ENCODE assay signal across 21 cellular contexts in genomic region chr2:186995092-186995491, GRCh38.
A peak's percentile ranks its signal among the peaks of the same experiment; 100 is the strongest.
DNase-seq lines count a peak whose midpoint lies in the region; ATAC-seq, FAIRE-seq and TF ChIP-seq lines count a peak whose summit lies in the region.
"Had no signal": no experiment of that assay in that cellular context is flagged by ENCODE, and none has a peak within 500 bp of the region (broad histone marks: within the 10 kb centered on the region; RNA-seq: fewer than 3 reads in every experiment).

No MANE protein-coding gene starts in this region.

- H3K27me3 ChIP-seq in left ventricle myocardium inferior (ENCODE audit: low read depth) (no peaks in the 10 kb centered on the region), astrocyte (ENCODE audit: insufficient read depth, low read length) (no peaks in the 10 kb centered on the region), fibroblast of lung (ENCODE audit: control insufficient read depth, insufficient read depth, low read length) (no peaks in the 10 kb centered on the region), esophagus squamous epithelium (no peaks in the 10 kb centered on the region)
- H3K27me3 ChIP-seq: uterus had no signal

- H3K27ac Mint-ChIP-seq in astrocyte (ENCODE audit: unreplicated experiment): no peak overlapping the region
- H3K27ac Mint-ChIP-seq: activated naive CD4-positive, alpha-beta T cell treated with anti-CD3 and anti-CD28 coated beads, Interleukin-2, amount 50 U/mL, for 24 hours; CD4-positive, alpha-beta T cell had no signal

- H3K27me3 Mint-ChIP-seq in astrocyte (ENCODE audit: low read depth, unreplicated experiment): no peaks in the 10 kb centered on the region
- H3K27me3 Mint-ChIP-seq: activated naive CD4-positive, alpha-beta T cell treated with anti-CD3 and anti-CD28 coated beads, Interleukin-2, amount 50 U/mL, for 24 hours; CD4-positive, alpha-beta T cell had no signal

- H3K79me2 ChIP-seq in astrocyte (ENCODE audit: insufficient read depth, low read length): no peaks in the 10 kb centered on the region
- H3K79me2 ChIP-seq in fibroblast of lung (ENCODE audit: control insufficient read depth, insufficient read depth, low read length): no peaks in the 10 kb centered on the region

- DNase-seq in Right ventricle myocardium inferior (ENCODE audit: missing footprints) (no peak), left ventricle myocardium inferior (no peak), astrocyte (ENCODE audit: low read depth) (peak; percentile 63), fibroblast of lung (ENCODE audit: low read depth in 2 of 2) (peak; percentile 72 to 88), smooth muscle cell of the brain vasculature (ENCODE audit: low read depth, low spot score) (peak; percentile 36), esophagus squamous epithelium (lab: John Stamatoyannopoulos, UW) (no peak), HTR-8/SVneo (ENCODE audit: insufficient read length, low spot score) (no peak)
- DNase-seq: 8988T; activated CD4-positive, CD25-positive, alpha-beta regulatory T cell treated with anti-CD3 and anti-CD28 coated beads, Interleukin-2, amount 50 U/mL, for 72 hours; CD4-positive, alpha-beta T cell; NCI-H146; NCI-H526; nucleus accumbens; stimulated activated naive CD8-positive, alpha-beta T cell treated with anti-CD3 and anti-CD28 coated beads, Interleukin-15, Interleukin-2, amounts not matched to agents 100 U/mL and 50 U/mL, for 24 hours; T-helper 2 cell; uterus had no signal

- no peak overlapping the region for H3K4me2 ChIP-seq in astrocyte (ENCODE audit: low read length)
- no peak overlapping the region for H3K4me2 ChIP-seq in fibroblast of lung (ENCODE audit: extremely low read depth, insufficient read depth, low read length)

- WGBS in esophagus squamous epithelium, 2 donors: 35 to 36% methylated on average over 2 of the region's 2 CpGs

- H3K4me1 ChIP-seq in left ventricle myocardium inferior (no peaks in the 10 kb centered on the region), astrocyte (ENCODE audit: insufficient read depth, low read length) (no peaks in the 10 kb centered on the region), fibroblast of lung (ENCODE audit: control insufficient read depth, extremely low read depth, insufficient read depth, low read length) (no peaks in the 10 kb centered on the region), esophagus squamous epithelium (no peaks in the 10 kb centered on the region)
- H3K4me1 ChIP-seq: uterus had no signal

- H3K9ac ChIP-seq in astrocyte (ENCODE audit: low read length) (no peak overlapping the region), fibroblast of lung (ENCODE audit: insufficient read depth, low read length) (no peak overlapping the region)

- no peak for TF ChIP-seq CTCF in left ventricle myocardium inferior (IDR thresholded peaks at IDR 0.05; ENCODE audit: borderline replicate concordance)
- no peak for TF ChIP-seq CTCF in astrocyte (IDR thresholded peaks at IDR 0.05; ENCODE audit: insufficient read depth, low read depth, low read length)
- no peak for TF ChIP-seq CTCF in fibroblast of lung (conservative IDR thresholded peaks at IDR 0.05 in 1 of 2, IDR thresholded peaks at IDR 0.05 in 1 of 2; ENCODE audit: low read depth in 1 of 2, low read length in 2 of 2)
- no peak for TF ChIP-seq CTCF in esophagus squamous epithelium (IDR thresholded peaks at IDR 0.05)

- no peaks in the 10 kb centered on the region for H3K9me3 Mint-ChIP-seq in astrocyte (ENCODE audit: unreplicated experiment)
- H3K9me3 Mint-ChIP-seq: activated naive CD4-positive, alpha-beta T cell treated with anti-CD3 and anti-CD28 coated beads, Interleukin-2, amount 50 U/mL, for 24 hours; CD4-positive, alpha-beta T cell had no signal

- H2AFZ ChIP-seq in astrocyte (ENCODE audit: low read depth, low read length) (no peak overlapping the region), fibroblast of lung (ENCODE audit: low read length) (no peak overlapping the region)

- H3K4me3 Mint-ChIP-seq in astrocyte (ENCODE audit: unreplicated experiment): no peak overlapping the region
- H3K4me3 Mint-ChIP-seq: activated naive CD4-positive, alpha-beta T cell treated with anti-CD3 and anti-CD28 coated beads, Interleukin-2, amount 50 U/mL, for 24 hours; CD4-positive, alpha-beta T cell had no signal

- H4K20me1 ChIP-seq in astrocyte (ENCODE audit: insufficient read depth, low read length): no peaks in the 10 kb centered on the region
- no peaks in the 10 kb centered on the region for H4K20me1 ChIP-seq in fibroblast of lung (ENCODE audit: control insufficient read depth, extremely low read depth, insufficient read depth, low read length)

- TF ChIP-seq POLR2A in esophagus squamous epithelium (IDR thresholded peaks at IDR 0.05): no peak

- no peaks in the 10 kb centered on the region for H3K4me1 Mint-ChIP-seq in astrocyte (ENCODE audit: low read depth, unreplicated experiment)
- H3K4me1 Mint-ChIP-seq: activated naive CD4-positive, alpha-beta T cell treated with anti-CD3 and anti-CD28 coated beads, Interleukin-2, amount 50 U/mL, for 24 hours had no signal

- ATAC-seq in Right ventricle myocardium inferior: peak; percentile 44
- ATAC-seq in GM21360 (IDR thresholded peaks at IDR 0.05; ENCODE audit: unreplicated experiment): no peak
- ATAC-seq: stimulated activated naive CD8-positive, alpha-beta T cell treated with anti-CD3 and anti-CD28 coated beads, Interleukin-15, Interleukin-2, amounts not matched to agents 100 U/mL and 50 U/mL, for 24 hours had no signal

- H3K27ac ChIP-seq in left ventricle myocardium inferior (replicated peaks) (no peak overlapping the region), astrocyte (ENCODE audit: low read depth, low read length) (no peak overlapping the region), fibroblast of lung (ENCODE audit: insufficient read depth, low read length) (no peak overlapping the region), esophagus squamous epithelium (no peak overlapping the region)
- H3K27ac ChIP-seq: coronary artery, skin epidermis, uterus had no signal

- H3K9me3 ChIP-seq in left ventricle myocardium inferior (replicated peaks): peaks cover 17% of the 10 kb centered on the region
- H3K9me3 ChIP-seq in astrocyte (ENCODE audit: insufficient read depth, low read depth, low read length): no peaks in the 10 kb centered on the region
- no peaks in the 10 kb centered on the region for H3K9me3 ChIP-seq in fibroblast of lung (ENCODE audit: control insufficient read depth, insufficient read depth, low read depth, low read length)
- H3K9me3 ChIP-seq in esophagus squamous epithelium: no peaks in the 10 kb centered on the region
- H3K9me3 ChIP-seq: uterus had no signal

- FAIRE-seq in astrocyte (lab: Jason Lieb, UNC) (no peak), HTR-8/SVneo (lab: Jason Lieb, UNC) (no peak)
- FAIRE-seq: GM12892 had no signal

- H3K36me3 ChIP-seq in left ventricle myocardium inferior (no peaks in the 10 kb centered on the region), astrocyte (ENCODE audit: insufficient read depth, low read length) (no peaks in the 10 kb centered on the region), fibroblast of lung (ENCODE audit: control insufficient read depth, insufficient read depth, low read length) (no peaks in the 10 kb centered on the region), esophagus squamous epithelium (no peaks in the 10 kb centered on the region)
- H3K36me3 ChIP-seq: uterus had no signal

- no peaks in the 10 kb centered on the region for H3K36me3 Mint-ChIP-seq in astrocyte (ENCODE audit: low read depth, unreplicated experiment)
- H3K36me3 Mint-ChIP-seq: activated naive CD4-positive, alpha-beta T cell treated with anti-CD3 and anti-CD28 coated beads, Interleukin-2, amount 50 U/mL, for 24 hours had no signal

- no peak overlapping the region for H3K4me3 ChIP-seq in left ventricle myocardium inferior
- H3K4me3 ChIP-seq in astrocyte (ENCODE audit: insufficient read depth, low read depth, low read length): no peak overlapping the region
- no peak overlapping the region for H3K4me3 ChIP-seq in fibroblast of lung (replicated peaks in 1 of 4; ENCODE audit: control extremely low read depth in 1 of 4, insufficient read depth in 1 of 4, low read depth in 3 of 4, low read length in 4 of 4)
- H3K4me3 ChIP-seq in esophagus squamous epithelium: no peak overlapping the region
- H3K4me3 ChIP-seq: coronary artery, skin epidermis, uterus had no signal

- intact Hi-C loops in Right ventricle myocardium inferior (cut with DNase I): no loop called here
- intact Hi-C loops in left ventricle myocardium inferior (cut with micrococcal nuclease): no loop called here
- intact Hi-C loops in esophagus squamous epithelium (cut with DNase I): no loop called here

Comparison
In these comparisons a context has a peak if more than half of its experiments do, and no peak if none do; other contexts are left out.
1. DNase-seq: peak in astrocyte (single experiment), fibroblast of lung (2 of 2) and smooth muscle cell of the brain vasculature (single experiment); none in Right ventricle myocardium inferior (single experiment), left ventricle myocardium inferior (single experiment), esophagus squamous epithelium (single experiment) and HTR-8/SVneo (single experiment).